Comparison of ENCODE assay signal across 16 cellular contexts in genomic region chr7:127893547-127893946, GRCh38.
DNase-seq lines count a peak whose midpoint lies in the region; ATAC-seq and TF ChIP-seq lines count a peak whose summit lies in the region.
"Had no signal": no experiment of that assay in that cellular context is flagged by ENCODE, and none has a peak within 500 bp of the region (broad histone marks: within the 10 kb centered on the region; RNA-seq: fewer than 3 reads in every experiment).

No MANE protein-coding gene starts in this region.

- intact Hi-C loops in sciatic nerve (cut with DNase I) = loop anchor here (2.0 kb wide), 1 partner anchor 41 kb away; no protein-coding TSS in a partner anchor

- H3K27me3 Mint-ChIP-seq in activated T-cell treated with anti-CD3 and anti-CD28 coated beads, Interleukin-2, amount 50 U/mL, for 24 hours = no peaks in the 10 kb centered on the region
- H3K27me3 Mint-ChIP-seq in activated T-cell treated with anti-CD3 and anti-CD28 coated beads, Interleukin-2, amount 50 U/mL, for 4 hours (ENCODE audit: low read depth) = no peaks in the 10 kb centered on the region
- H3K27me3 Mint-ChIP-seq in mesothelial cell of epicardium (ENCODE audit: low read depth) = no peaks in the 10 kb centered on the region

- peaks cover 57% of the 10 kb centered on the region for H3K36me3 Mint-ChIP-seq in activated T-cell treated with anti-CD3 and anti-CD28 coated beads, Interleukin-2, amount 50 U/mL, for 24 hours (ENCODE audit: low read depth)
- H3K36me3 Mint-ChIP-seq in activated T-cell treated with anti-CD3 and anti-CD28 coated beads, Interleukin-2, amount 50 U/mL, for 4 hours (ENCODE audit: insufficient read depth) = peaks cover 42% of the 10 kb centered on the region
- peaks cover 14% of the 10 kb centered on the region for H3K36me3 Mint-ChIP-seq in mesothelial cell of epicardium

- H3K4me3 Mint-ChIP-seq in activated T-cell treated with anti-CD3 and anti-CD28 coated beads, Interleukin-2, amount 50 U/mL, for 24 hours = no peak overlapping the region
- no peak overlapping the region for H3K4me3 Mint-ChIP-seq in activated T-cell treated with anti-CD3 and anti-CD28 coated beads, Interleukin-2, amount 50 U/mL, for 4 hours
- H3K4me3 Mint-ChIP-seq in mesothelial cell of epicardium = no peak overlapping the region
- H3K4me3 Mint-ChIP-seq: CD8-positive, alpha-beta T cell had no signal

- H3K27ac Mint-ChIP-seq in activated T-cell treated with anti-CD3 and anti-CD28 coated beads, Interleukin-2, amount 50 U/mL, for 24 hours = peak overlapping the region; percentile 6
- H3K27ac Mint-ChIP-seq in mesothelial cell of epicardium = peak overlapping the region; percentile 31
- H3K27ac Mint-ChIP-seq: CD8-positive, alpha-beta T cell had no signal

- no peak for DNase-seq in activated T-cell treated with anti-CD3 and anti-CD28 coated beads, Interleukin-2, amount 50 U/mL, for 24 hours
- no peak for DNase-seq in activated T-cell treated with anti-CD3 and anti-CD28 coated beads, Interleukin-2, amount 50 U/mL, for 4 hours
- DNase-seq in SK-N-DZ (ENCODE audit: low spot score) (peak; percentile 17), epithelial cell of esophagus (ENCODE audit: low read depth) (peak; percentile 73), mesothelial cell of epicardium (ENCODE audit: low spot score in 2 of 2, unreplicated experiment in 2 of 2) (no peak), sciatic nerve (ENCODE audit: low spot score) (no peak), NCI-H446 treated with DMSO at 0.1 percent for 48 hours (lab: John Stamatoyannopoulos, UW) (no peak), NCI-H1417 (lab: John Stamatoyannopoulos, UW) (no peak)
- DNase-seq: 8988T; Calu3; CD8-positive, alpha-beta T cell; DMS79 treated with DMSO at 0.1 percent for 48 hours; GF-D8 had no signal

- no peak for ATAC-seq in activated T-cell treated with anti-CD3 and anti-CD28 coated beads, Interleukin-2, amount 50 U/mL, for 4 hours
- no peak for ATAC-seq in sciatic nerve
- ATAC-seq: CD8-positive, alpha-beta T cell; HepG2 had no signal

- TF ChIP-seq CTCF in epithelial cell of esophagus (IDR thresholded peaks at IDR 0.05; ENCODE audit: insufficient read depth, low read depth, low read length, missing control alignments) (no peak), mesothelial cell of epicardium (IDR thresholded peaks at IDR 0.05; ENCODE audit: unreplicated experiment) (no peak)

- H3K9me3 Mint-ChIP-seq in activated T-cell treated with anti-CD3 and anti-CD28 coated beads, Interleukin-2, amount 50 U/mL, for 24 hours = no peaks in the 10 kb centered on the region
- no peaks in the 10 kb centered on the region for H3K9me3 Mint-ChIP-seq in activated T-cell treated with anti-CD3 and anti-CD28 coated beads, Interleukin-2, amount 50 U/mL, for 4 hours
- peaks cover 6% of the 10 kb centered on the region for H3K9me3 Mint-ChIP-seq in mesothelial cell of epicardium
- H3K9me3 Mint-ChIP-seq: CD8-positive, alpha-beta T cell had no signal

- peaks cover 26% of the 10 kb centered on the region for H3K4me1 Mint-ChIP-seq in activated T-cell treated with anti-CD3 and anti-CD28 coated beads, Interleukin-2, amount 50 U/mL, for 24 hours (ENCODE audit: low read depth)
- H3K4me1 Mint-ChIP-seq in activated T-cell treated with anti-CD3 and anti-CD28 coated beads, Interleukin-2, amount 50 U/mL, for 4 hours (ENCODE audit: low read depth) = peaks cover 7% of the 10 kb centered on the region
- peaks cover 20% of the 10 kb centered on the region for H3K4me1 Mint-ChIP-seq in mesothelial cell of epicardium

- no peak overlapping the region for H3K4me3 ChIP-seq in epithelial cell of esophagus (ENCODE audit: low read length)
- H3K4me3 ChIP-seq: BLaER1, HAP-1 had no signal

Comparison
In these comparisons a context has a peak if more than half of its experiments do, and no peak if none do; other contexts are left out.
1. DNase-seq: peak in SK-N-DZ (single experiment) and epithelial cell of esophagus (single experiment); none in activated T-cell treated with anti-CD3 and anti-CD28 coated beads, Interleukin-2, amount 50 U/mL, for 24 hours (single experiment), activated T-cell treated with anti-CD3 and anti-CD28 coated beads, Interleukin-2, amount 50 U/mL, for 4 hours (single experiment), mesothelial cell of epicardium (0 of 2), sciatic nerve (single experiment), NCI-H446 treated with DMSO at 0.1 percent for 48 hours (single experiment) and NCI-H1417 (0 of 3).